Comparison of ENCODE assay signal across 26 cellular contexts in the genomic region with DNA sequence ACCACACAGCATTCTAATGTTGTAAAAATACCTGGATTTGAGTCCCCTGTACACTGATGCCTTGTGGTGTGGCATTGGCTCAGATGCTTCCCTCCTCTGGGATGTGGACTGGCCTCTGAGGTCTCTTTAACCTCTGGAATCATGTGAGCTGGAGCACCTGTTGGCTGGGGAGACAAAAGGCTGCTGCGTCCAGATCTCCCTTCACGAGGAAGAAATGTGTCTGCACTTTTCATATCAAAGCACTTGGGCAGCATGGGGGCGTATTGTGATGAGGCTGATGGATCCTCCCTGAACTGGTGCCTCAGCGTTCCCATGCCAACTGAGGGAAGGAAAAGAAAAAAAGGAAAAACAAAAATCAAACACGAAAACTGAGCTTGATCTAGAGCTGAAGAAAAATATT. TPM values are rescaled to one million over a fixed set of nuclear protein-coding genes. Genes with fewer than 3 reads are reported as not detected.
DNase-seq lines count a peak whose midpoint lies in the region; ATAC-seq and TF ChIP-seq lines count a peak whose summit lies in the region.
"Had no signal": no experiment of that assay in that cellular context is flagged by ENCODE, and none has a peak within 500 bp of the region (broad histone marks: within the 10 kb centered on the region; RNA-seq: fewer than 3 reads in every experiment).

No MANE protein-coding gene starts in this region.

- TF ChIP-seq CTCF in esophagus muscularis mucosa (IDR thresholded peaks at IDR 0.05) (no peak), neural progenitor cell (IDR thresholded peaks at IDR 0.05) (no peak)

- H3K9me3 ChIP-seq in esophagus muscularis mucosa (peaks cover 0 to 5% (median 0%) of the 10 kb centered on the region in 4 donors), neural progenitor cell (ENCODE audit: low read depth) (peaks cover 6% of the 10 kb centered on the region)

- H3K9me3 Mint-ChIP-seq in neural progenitor cell, result peaks cover 28% of the 10 kb centered on the region
- H3K9me3 Mint-ChIP-seq: natural killer cell had no signal

- H3F3A ChIP-seq in neural progenitor cell (ENCODE audit: low read depth), result peaks cover 28% of the 10 kb centered on the region

- H4K20me1 ChIP-seq in neural progenitor cell (ENCODE audit: low read depth), result no peaks in the 10 kb centered on the region

- H3K36me3 ChIP-seq in esophagus muscularis mucosa (no peaks in the 10 kb centered on the region), neural progenitor cell (no peaks in the 10 kb centered on the region)
- H3K36me3 ChIP-seq: brain microvascular endothelial cell, upper lobe of left lung, WERI-Rb-1 had no signal

- H3K4me3 Mint-ChIP-seq in neural progenitor cell, result peak overlapping the region; percentile 57
- H3K4me3 Mint-ChIP-seq: natural killer cell; stimulated activated naive CD8-positive, alpha-beta T cell treated with anti-CD3 and anti-CD28 coated beads, Interleukin-15, amount 100 ng/mL, for 72 hours had no signal

- peaks cover 5% of the 10 kb centered on the region for H3K27me3 Mint-ChIP-seq in neural progenitor cell (ENCODE audit: insufficient read depth, low read depth)
- H3K27me3 Mint-ChIP-seq: stimulated activated naive CD8-positive, alpha-beta T cell treated with anti-CD3 and anti-CD28 coated beads, Interleukin-15, amount 100 ng/mL, for 72 hours had no signal

- H3K4me3 ChIP-seq in esophagus muscularis mucosa (no peak overlapping the region), neural progenitor cell (no peak overlapping the region)
- H3K4me3 ChIP-seq: coronary artery, SK-N-MC, upper lobe of left lung had no signal

- no peak for TF ChIP-seq POLR2A in esophagus muscularis mucosa (IDR thresholded peaks at IDR 0.05; ENCODE audit: low read depth)

- no peaks in the 10 kb centered on the region for H3K79me2 ChIP-seq in neural progenitor cell (ENCODE audit: low read depth)

- no peak for ATAC-seq in HG03196 (IDR thresholded peaks at IDR 0.05; ENCODE audit: unreplicated experiment)
- ATAC-seq in left ventricle myocardium superior, result no peak
- ATAC-seq: natural killer cell; stimulated activated naive CD8-positive, alpha-beta T cell treated with anti-CD3 and anti-CD28 coated beads, Interleukin-15, amount 100 ng/mL, for 72 hours had no signal

- 82% methylated on average over 5 of the region's 5 CpGs for WGBS in esophagus muscularis mucosa

- intact Hi-C loops in esophagus muscularis mucosa (cut with DNase I), result no loop called here
- intact Hi-C loops in left ventricle myocardium superior (cut with micrococcal nuclease), result no loop called here

- no peak overlapping the region for H3K27ac ChIP-seq in esophagus muscularis mucosa (replicated peaks in 1 of 4)
- H3K27ac ChIP-seq in neural progenitor cell, result peak overlapping the region; percentile 75
- H3K27ac ChIP-seq: brain microvascular endothelial cell, coronary artery, SK-N-MC had no signal

- peaks cover 14% of the 10 kb centered on the region for H3K36me3 Mint-ChIP-seq in neural progenitor cell
- H3K36me3 Mint-ChIP-seq: natural killer cell had no signal

- no peak overlapping the region for H3K9ac ChIP-seq in neural progenitor cell

- H3K4me1 Mint-ChIP-seq in neural progenitor cell, result peaks cover 60% of the 10 kb centered on the region
- H3K4me1 Mint-ChIP-seq: natural killer cell; stimulated activated naive CD8-positive, alpha-beta T cell treated with anti-CD3 and anti-CD28 coated beads, Interleukin-15, amount 100 ng/mL, for 72 hours had no signal

- no peak for TF ChIP-seq EP300 in esophagus muscularis mucosa (IDR thresholded peaks at IDR 0.05)

- H3K4me2 ChIP-seq in neural progenitor cell, result peak overlapping the region; percentile 57

- no peaks in the 10 kb centered on the region for H3K27me3 ChIP-seq in esophagus muscularis mucosa
- H3K27me3 ChIP-seq in neural progenitor cell, result no peaks in the 10 kb centered on the region
- H3K27me3 ChIP-seq: brain microvascular endothelial cell, upper lobe of left lung had no signal

- H3K4me1 ChIP-seq in esophagus muscularis mucosa, result peaks cover 0 to 3% (median 0%) of the 10 kb centered on the region in 4 donors
- H3K4me1 ChIP-seq in neural progenitor cell, result peaks cover 37% of the 10 kb centered on the region
- H3K4me1 ChIP-seq: upper lobe of left lung had no signal

- peak; percentile 3 for DNase-seq in ELF-1 (ENCODE audit: low read depth, low spot score)
- DNase-seq in LHCN-M2 (ENCODE audit: low read depth), result peak; percentile 29
- peak; percentile 60 for DNase-seq in esophagus muscularis mucosa (ENCODE audit: extremely low spot score)
- peak; percentile 28 for DNase-seq in neural progenitor cell (ENCODE audit: low spot score)
- no peak for DNase-seq in activated T-cell treated with anti-CD3 and anti-CD28 coated beads for 4 hours
- no peak for DNase-seq in left ventricle myocardium superior
- no peak for DNase-seq in germinal center (ENCODE audit: low spot score)
- DNase-seq: activated CD8-positive, alpha-beta memory T cell treated with anti-CD3 and anti-CD28 coated beads, Interleukin-2, amount 50 U/mL, for 4 hours; brain microvascular endothelial cell; HCEC 1CT; mesendoderm; natural killer cell; NCI-H1436; NCI-H226; NK-92 treated with Interleukin-12 subunit alpha and Interleukin-12 subunit beta, amount 100 ng/mL, for 24 hours; small intestine; stimulated activated CD4-positive, alpha-beta T cell treated with anti-CD3 and anti-CD28 coated beads, Interleukin-2, amount 100 ng/mL, for 48 hours; stimulated activated naive CD8-positive, alpha-beta T cell treated with anti-CD3 and anti-CD28 coated beads, Interleukin-15, amount 100 ng/mL, for 72 hours; upper lobe of left lung; WERI-Rb-1 had no signal

- peak overlapping the region; percentile 97 for H3K27ac Mint-ChIP-seq in neural progenitor cell
- H3K27ac Mint-ChIP-seq: natural killer cell; stimulated activated naive CD8-positive, alpha-beta T cell treated with anti-CD3 and anti-CD28 coated beads, Interleukin-15, amount 100 ng/mL, for 72 hours had no signal

- peak overlapping the region; percentile 82 for H2AFZ ChIP-seq in neural progenitor cell (replicated peaks)

RNA-seq across cellular contexts. Expression of gene GRIA1, which starts 26.0 kb away (rescaled TPM):
- total RNA-seq in LHCN-M2 (2014; rRNA removed), result 7.4 and 10.0 TPM in 2 replicates
- 6.1 TPM for polyA plus RNA-seq in LHCN-M2 (2012)
- total RNA-seq in esophagus muscularis mucosa, result 1 to 10 TPM in 2 of 4 donors, under 1 TPM in 2; 0.63 to 1.2 (median 0.93) TPM
- total RNA-seq in neural progenitor cell (ENCODE audit: low replicate concordance), result 3.3 and 5.0 TPM in 2 replicates
- 0.15 TPM for total RNA-seq in left ventricle myocardium superior
- total RNA-seq: endothelial cell of umbilical vein; natural killer cell; pulmonary artery endothelial cell; T-helper 2 cell treated with Interferon-gamma antibody and Interleukin-4, amounts not matched to agents 100 ng/mL and 5 ng/mL, for 36 hours had no signal
- polyA plus RNA-seq: endothelial cell of umbilical vein had no signal

Comparison
In these comparisons a context has a peak if more than half of its experiments do, and no peak if none do; other contexts are left out.
1. DNase-seq: peak in ELF-1 (single experiment), LHCN-M2 (single experiment), esophagus muscularis mucosa (single experiment) and neural progenitor cell (single experiment); none in activated T-cell treated with anti-CD3 and anti-CD28 coated beads for 4 hours (single experiment), left ventricle myocardium superior (single experiment) and germinal center (single experiment).